Comparison of ENCODE assay signal across 14 cellular contexts in genomic region chr1:81679972-81680371, GRCh38.
A peak's percentile ranks its signal among the peaks of the same experiment; 100 is the strongest.
DNase-seq lines count a peak whose midpoint lies in the region; ATAC-seq and TF ChIP-seq lines count a peak whose summit lies in the region.
"Had no signal": no experiment of that assay in that cellular context is flagged by ENCODE, and none has a peak within 500 bp of the region (broad histone marks: within the 10 kb centered on the region; RNA-seq: fewer than 3 reads in every experiment).

No MANE protein-coding gene starts in this region.

- no peak overlapping the region for H3K4me3 ChIP-seq in esophagus (ENCODE audit: low read depth in 1 of 2, low read length in 2 of 2)
- H3K4me3 ChIP-seq: gastrocnemius medialis had no signal

- peaks cover 49% of the 10 kb centered on the region for H3K4me1 Mint-ChIP-seq in mesothelial cell of epicardium
- H3K4me1 Mint-ChIP-seq: activated CD8-positive, alpha-beta memory T cell treated with anti-CD3 and anti-CD28 coated beads, Interleukin-2, amount 10 ng/mL, durations not matched to agents 7 days and 5 days; B cell; stimulated activated naive CD8-positive, alpha-beta T cell treated with anti-CD3 and anti-CD28 coated beads, Interleukin-15, amount 100 ng/mL, for 72 hours; T-cell had no signal

- H3K36me3 ChIP-seq in esophagus (ENCODE audit: control insufficient read depth in 2 of 2, insufficient read depth in 2 of 2, low read length in 1 of 2), result no peaks in the 10 kb centered on the region
- H3K36me3 ChIP-seq: gastrocnemius medialis had no signal

- ATAC-seq in HG02870 (IDR thresholded peaks at IDR 0.05; ENCODE audit: unreplicated experiment), result no peak
- ATAC-seq: activated CD8-positive, alpha-beta memory T cell treated with anti-CD3 and anti-CD28 coated beads, Interleukin-2, amount 10 ng/mL, durations not matched to agents 7 days and 5 days; gastrocnemius medialis; stimulated activated naive CD8-positive, alpha-beta T cell treated with anti-CD3 and anti-CD28 coated beads, Interleukin-15, amount 100 ng/mL, for 72 hours; T-cell had no signal

- no peaks in the 10 kb centered on the region for H3K9me3 ChIP-seq in esophagus (ENCODE audit: control insufficient read depth in 2 of 2, insufficient read depth in 1 of 2, low read depth in 1 of 2, low read length in 1 of 2)
- H3K9me3 ChIP-seq: gastrocnemius medialis had no signal

- peaks cover 2% of the 10 kb centered on the region in 2 donors for H3K4me1 ChIP-seq in esophagus (ENCODE audit: control insufficient read depth in 2 of 2, insufficient read depth in 2 of 2, low read length in 1 of 2)

- H3K9me3 Mint-ChIP-seq in mesothelial cell of epicardium, result peaks cover 12% of the 10 kb centered on the region

- H3K27me3 ChIP-seq in esophagus (ENCODE audit: control insufficient read depth in 1 of 2, insufficient read depth in 2 of 2, low read length in 2 of 2), result no peaks in the 10 kb centered on the region
- H3K27me3 ChIP-seq: gastrocnemius medialis had no signal

- peak overlapping the region; percentile 24; the same call in 1 of the 2 replicates for H3K27ac ChIP-seq in C4-2B
- peak overlapping the region; percentile 3 to 53 for H3K27ac ChIP-seq in esophagus (ENCODE audit: low read depth in 2 of 2, low read length in 1 of 2)
- H3K27ac ChIP-seq: gastrocnemius medialis had no signal

- 58% methylated on average over 3 of the region's 3 CpGs for WGBS in esophagus, 2 donors

- no peaks in the 10 kb centered on the region for H3K27me3 Mint-ChIP-seq in mesothelial cell of epicardium (ENCODE audit: low read depth)
- H3K27me3 Mint-ChIP-seq: activated CD8-positive, alpha-beta memory T cell treated with anti-CD3 and anti-CD28 coated beads, Interleukin-2, amount 10 ng/mL, durations not matched to agents 7 days and 5 days; B cell; stimulated activated naive CD8-positive, alpha-beta T cell treated with anti-CD3 and anti-CD28 coated beads, Interleukin-15, amount 100 ng/mL, for 72 hours; T-cell had no signal

- no peak overlapping the region for H3K4me3 Mint-ChIP-seq in mesothelial cell of epicardium
- H3K4me3 Mint-ChIP-seq: activated CD8-positive, alpha-beta memory T cell treated with anti-CD3 and anti-CD28 coated beads, Interleukin-2, amount 10 ng/mL, durations not matched to agents 7 days and 5 days; B cell; stimulated activated naive CD8-positive, alpha-beta T cell treated with anti-CD3 and anti-CD28 coated beads, Interleukin-15, amount 100 ng/mL, for 72 hours; T-cell had no signal

- in situ Hi-C loops in GM13977 (cut with MboI; ENCODE audit: low pct_unique_long_range_greater_than_20kb, low sequenced_read_pairs, unreplicated experiment), result no loop called here

- H3K27ac Mint-ChIP-seq in mesothelial cell of epicardium, result peak overlapping the region; percentile 28
- H3K27ac Mint-ChIP-seq: activated CD8-positive, alpha-beta memory T cell treated with anti-CD3 and anti-CD28 coated beads, Interleukin-2, amount 10 ng/mL, durations not matched to agents 7 days and 5 days; B cell; stimulated activated naive CD8-positive, alpha-beta T cell treated with anti-CD3 and anti-CD28 coated beads, Interleukin-15, amount 100 ng/mL, for 72 hours; T-cell had no signal

- peak; percentile 41 for DNase-seq in NCI-H226
- DNase-seq in mesothelial cell of epicardium (ENCODE audit: low spot score in 2 of 2, unreplicated experiment in 2 of 2), result no peak
- DNase-seq in T-helper 2 cell, result no peak
- DNase-seq in AML-193 (lab: John Stamatoyannopoulos, UW), result no peak
- DNase-seq in GM13977 (ENCODE audit: low spot score), result no peak
- DNase-seq: activated CD8-positive, alpha-beta memory T cell treated with anti-CD3 and anti-CD28 coated beads, Interleukin-2, amount 10 ng/mL, durations not matched to agents 7 days and 5 days; NCI-H510A treated with DMSO at 0.1 percent for 48 hours; stimulated activated naive CD8-positive, alpha-beta T cell treated with anti-CD3 and anti-CD28 coated beads, Interleukin-15, amount 100 ng/mL, for 72 hours; T-cell had no signal

- TF ChIP-seq CTCF in C4-2B (conservative IDR thresholded peaks at IDR 0.05) (no peak), mesothelial cell of epicardium (IDR thresholded peaks at IDR 0.05; ENCODE audit: unreplicated experiment) (no peak), GM13977 (IDR thresholded peaks at IDR 0.05; ENCODE audit: extremely low read depth, insufficient read depth, missing control alignments) (no peak)

- H3K36me3 Mint-ChIP-seq in mesothelial cell of epicardium, result peaks cover 8% of the 10 kb centered on the region
- H3K36me3 Mint-ChIP-seq: activated CD8-positive, alpha-beta memory T cell treated with anti-CD3 and anti-CD28 coated beads, Interleukin-2, amount 10 ng/mL, durations not matched to agents 7 days and 5 days; T-cell had no signal
